ENCODE assay signal across 8 cellular contexts in genomic region chr16:70438983-70439862, GRCh38. TPM values are rescaled to one million over a fixed set of nuclear protein-coding genes. Genes with fewer than 3 reads are reported as not detected.
DNase-seq lines count a peak whose midpoint lies in the region; ATAC-seq, FAIRE-seq and TF ChIP-seq lines count a peak whose summit lies in the region.

ST3GAL2 (minus strand) TSS chr16:70439100; CDS start chr16:70398530, 40,570 bp downstream.

- H3K4me1 Mint-ChIP-seq in central memory CD8-positive, alpha-beta T cell, result peaks cover 22% of the 10 kb centered on the region

- peak within 1 kb of the TSS in 1 of 2 donors; percentile 61 for H3K27ac ChIP-seq in kidney (ENCODE audit: low read depth in 2 of 2, low read length in 2 of 2)

- ATAC-seq in GM18868 (IDR thresholded peaks at IDR 0.05; ENCODE audit: unreplicated experiment) (peak; percentile 89), HG03135 (IDR thresholded peaks at IDR 0.05; ENCODE audit: unreplicated experiment) (peak; percentile 81)
- ATAC-seq in activated CD4-positive, CD25-positive, alpha-beta regulatory T cell treated with anti-CD3 and anti-CD28 coated beads, Interleukin-2, amount 50 U/mL, for 24 hours, result peak; percentile 95
- peak; percentile 96 for ATAC-seq in central memory CD8-positive, alpha-beta T cell (replicated peaks; ENCODE audit: extremely low read depth, poor library complexity, severe bottlenecking)

- in situ Hi-C loops in ACHN (cut with HindIII; ENCODE audit: low pct_ligation_motif_present, low pct_unique_long_range_greater_than_20kb, low sequenced_read_pairs), result no loop called here

- no peaks in the 10 kb centered on the region for H3K9me3 Mint-ChIP-seq in central memory CD8-positive, alpha-beta T cell

- no peak for FAIRE-seq in kidney (lab: Jason Lieb, UNC)

- H3K36me3 Mint-ChIP-seq in central memory CD8-positive, alpha-beta T cell (ENCODE audit: insufficient read depth), result peaks cover 4% of the 10 kb centered on the region

- H3K9ac ChIP-seq in kidney (ENCODE audit: low read length in 2 of 2), result peak within 1 kb of the TSS; percentile 63 to 65

- peak within 1 kb of the TSS; percentile 98 for H3K4me3 Mint-ChIP-seq in central memory CD8-positive, alpha-beta T cell

- intact Hi-C loops in kidney (cut with DNase I), result no loop called here

- peak; percentile 23 for TF ChIP-seq CTCF in kidney (IDR thresholded peaks at IDR 0.05; ENCODE audit: borderline replicate concordance, extremely low read depth, insufficient read depth)

- no peaks in the 10 kb centered on the region for H3K27me3 Mint-ChIP-seq in central memory CD8-positive, alpha-beta T cell

- H3K9me3 ChIP-seq in kidney (ENCODE audit: control insufficient read depth in 1 of 2, low read length in 2 of 2), result no peaks in the 10 kb centered on the region

- H3K36me3 ChIP-seq in kidney (ENCODE audit: control insufficient read depth in 1 of 2, insufficient read depth in 2 of 2, low read length in 2 of 2), result peaks cover 0 to 5% of the 10 kb centered on the region in 2 donors

- peak within 1 kb of the TSS; percentile 89 for H3K27ac Mint-ChIP-seq in central memory CD8-positive, alpha-beta T cell (ENCODE audit: low read depth)

- peak within 1 kb of the TSS; percentile 77 to 79 for H3K4me3 ChIP-seq in kidney (ENCODE audit: low read length in 2 of 2)

- H3K4me1 ChIP-seq in kidney (ENCODE audit: control insufficient read depth in 1 of 2, insufficient read depth in 1 of 2, low read depth in 1 of 2, low read length in 2 of 2), result peaks cover 0 to 16% of the 10 kb centered on the region in 2 donors

- DNase-seq in ACHN, result peak; percentile 98
- DNase-seq in NCI-H446 treated with DMSO at 0.1 percent for 48 hours (lab: John Stamatoyannopoulos, UW), result peak; percentile 89
- peak; percentile 74 to 86 for DNase-seq in central memory CD8-positive, alpha-beta T cell (ENCODE audit: low spot score in 2 of 2)
- peak; percentile 98 for DNase-seq in kidney
- peak; percentile 87 to 88 for DNase-seq in stimulated activated CD4-positive, alpha-beta T cell treated with anti-CD3 and anti-CD28 coated beads, Interleukin-15, amount 100 ng/mL, for 1 hour (ENCODE audit: low read depth in 1 of 2, low spot score in 1 of 2)

RNA-seq across cellular contexts. Expression of gene ST3GAL2, which starts in this region (rescaled TPM):
- total RNA-seq in kidney, result 28.6 TPM
- polyA plus RNA-seq in kidney (ENCODE audit: insufficient read depth, low read depth, low replicate concordance), result 10.6 TPM
